In the genomic region with DNA sequence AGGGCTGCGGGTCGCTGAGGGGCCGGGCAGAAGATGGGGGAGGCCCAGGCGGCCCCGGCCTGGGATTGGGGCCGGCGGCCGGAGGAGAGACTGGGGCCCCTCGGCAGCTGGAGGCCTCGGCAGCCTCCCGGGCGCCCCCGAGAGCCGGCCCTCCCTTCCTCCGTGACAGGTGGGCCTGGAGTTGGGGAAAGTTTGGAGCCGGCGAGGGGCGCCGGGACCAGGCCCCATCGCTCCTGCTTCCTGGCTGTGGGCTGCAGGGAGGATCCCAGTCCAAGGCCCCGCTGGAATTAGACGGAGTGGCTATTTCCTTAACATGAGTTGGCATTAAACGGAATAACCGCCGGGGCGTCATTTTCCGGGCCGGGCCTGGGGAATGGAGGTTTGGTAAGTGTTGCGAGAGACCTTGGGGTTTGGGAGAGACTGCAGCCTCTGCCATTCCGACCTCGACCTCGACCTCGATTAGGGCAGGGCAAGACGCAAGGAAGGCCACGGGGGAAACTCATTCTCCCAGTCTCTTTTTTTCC, we compare ENCODE assay signal across 8 cellular contexts. TPM values are rescaled to one million over a fixed set of nuclear protein-coding genes. Genes with fewer than 3 reads are reported as not detected.
DNase-seq lines count a peak whose midpoint lies in the region; ATAC-seq and TF ChIP-seq lines count a peak whose summit lies in the region.
"Not testable (repeated sequence)": the region's sequence is repeated elsewhere in the genome, so short reads cannot be mapped to it uniquely, and the experiment has no call there.

No MANE protein-coding gene starts in this region.

- peak overlapping the region; percentile 86 to 93 for H3K4me3 Mint-ChIP-seq in CD14-positive monocyte
- peak overlapping the region; percentile 88 to 94 (median 90) for H3K4me3 Mint-ChIP-seq in naive thymus-derived CD4-positive, alpha-beta T cell

- H3K27me3 ChIP-seq in WERI-Rb-1 (ENCODE audit: insufficient read depth, low read depth, severe bottlenecking); naive thymus-derived CD4-positive, alpha-beta T cell (ENCODE audit: control insufficient read depth in 2 of 2, insufficient read depth in 2 of 2, low read length in 2 of 2): not testable (repeated sequence)

- POLR2A ChIA-PET in naive thymus-derived CD4-positive, alpha-beta T cell (lab: Charles Lee): not testable (repeated sequence)

- not testable (repeated sequence) for H3K4me1 ChIP-seq in naive thymus-derived CD4-positive, alpha-beta T cell (ENCODE audit: control insufficient read depth in 2 of 2, insufficient read depth in 2 of 2, low read length in 2 of 2)

- H3K4me3 ChIP-seq in WERI-Rb-1 (ENCODE audit: low read depth, low read length) (peak overlapping the region; percentile 77), astrocyte of the cerebellum (ENCODE audit: low read depth, low read length) (peak overlapping the region; percentile 65)
- peak overlapping the region; percentile 48 for H3K4me3 ChIP-seq in naive thymus-derived CD4-positive, alpha-beta T cell (ENCODE audit: low read length)

- intact Hi-C loops in CD14-positive monocyte (cut with micrococcal nuclease): loop anchor here in 1 of 2 donors (10.0 kb wide), 1 partner anchor 57 kb away; a partner anchor contains a TSS
- intact Hi-C loops in Right ventricle myocardium inferior (cut with DNase I): not testable (repeated sequence)
- intact Hi-C loops in naive thymus-derived CD4-positive, alpha-beta T cell (cut with micrococcal nuclease): loop anchor here (1.0 to 10.0 kb wide), 8 partner anchors 56 to 1415 kb away; a partner anchor contains a TSS

- peaks cover 26% of the 10 kb centered on the region for H3K4me1 Mint-ChIP-seq in CD14-positive monocyte
- peaks cover 23 to 53% (median 43%) of the 10 kb centered on the region in 7 donors for H3K4me1 Mint-ChIP-seq in naive thymus-derived CD4-positive, alpha-beta T cell

- not testable (repeated sequence) for TF ChIP-seq CTCF in CD14-positive monocyte (IDR thresholded peaks at IDR 0.05); WERI-Rb-1 (IDR thresholded peaks at IDR 0.05; ENCODE audit: low read depth, low read length); astrocyte of the cerebellum (IDR thresholded peaks at IDR 0.05; ENCODE audit: low read depth, low read length, missing control alignments)

- H3K27ac ChIP-seq in WERI-Rb-1: peak overlapping the region; percentile 99
- peak overlapping the region; percentile 95 for H3K27ac ChIP-seq in naive thymus-derived CD4-positive, alpha-beta T cell (ENCODE audit: low read depth, low read length)

- ATAC-seq in GM21717 (IDR thresholded peaks at IDR 0.05; ENCODE audit: unreplicated experiment) (peak; percentile 26), Right ventricle myocardium inferior (peak; percentile 1)
- not testable (repeated sequence) for ATAC-seq in naive thymus-derived CD4-positive, alpha-beta T cell

- in situ Hi-C loops in astrocyte of the cerebellum (cut with HindIII; ENCODE audit: low sequenced_read_pairs): not testable (repeated sequence)

- peaks cover 24 to 39% of the 10 kb centered on the region in 2 donors for H3K36me3 Mint-ChIP-seq in CD14-positive monocyte
- peaks cover 0 to 14% (median 0%) of the 10 kb centered on the region in 5 donors for H3K36me3 Mint-ChIP-seq in naive thymus-derived CD4-positive, alpha-beta T cell

- not testable (repeated sequence) for H3K36me3 ChIP-seq in WERI-Rb-1; naive thymus-derived CD4-positive, alpha-beta T cell (ENCODE audit: control insufficient read depth in 2 of 3, insufficient read depth in 3 of 3, low read length in 3 of 3)

- H3K27me3 Mint-ChIP-seq in CD14-positive monocyte (ENCODE audit: low read depth in 3 of 3); naive thymus-derived CD4-positive, alpha-beta T cell: not testable (repeated sequence)

- not testable (repeated sequence) for H3K9me3 Mint-ChIP-seq in CD14-positive monocyte; naive thymus-derived CD4-positive, alpha-beta T cell

- CTCF ChIA-PET in naive thymus-derived CD4-positive, alpha-beta T cell (lab: Charles Lee): interaction anchor here (0.6 kb wide), 1 partner anchor 8 kb away, joined by 3 read pairs; no protein-coding TSS in a partner anchor

- DNase-seq in CD14-positive monocyte (ENCODE audit: low spot score) (peak; percentile 58), MV-4-11 (lab: John Stamatoyannopoulos, UW) (peak; percentile 49), WERI-Rb-1 (peak; percentile 22), Right ventricle myocardium inferior (ENCODE audit: missing footprints) (peak; percentile 76)
- DNase-seq in astrocyte of the cerebellum (ENCODE audit: low read depth): not testable (repeated sequence)
- DNase-seq in naive thymus-derived CD4-positive, alpha-beta T cell: peak in 7 of 9 donors; percentile 19 to 54 (median 29)
- DNase-seq in stimulated activated CD8-positive, alpha-beta memory T cell treated with anti-CD3 and anti-CD28 coated beads, Interleukin-4, amount 100 ng/mL, for 48 hours: peak; percentile 67

- peak overlapping the region; percentile 88 to 96 (median 94) for H3K27ac Mint-ChIP-seq in CD14-positive monocyte
- peak overlapping the region; percentile 81 to 96 (median 95) for H3K27ac Mint-ChIP-seq in naive thymus-derived CD4-positive, alpha-beta T cell

- not testable (repeated sequence) for H3K9me3 ChIP-seq in WERI-Rb-1 (ENCODE audit: severe bottlenecking); naive thymus-derived CD4-positive, alpha-beta T cell (ENCODE audit: control insufficient read depth in 2 of 3, low read length in 3 of 3)

RNA-seq across cellular contexts. Expression of a gene that starts 55.5 kb away (rescaled TPM):
- polyA plus RNA-seq in CD14-positive monocyte: 10 to 100 TPM; 10.1 to 11.1 TPM
- total RNA-seq in Right ventricle myocardium inferior: 17.1 TPM
- 10 to 100 TPM; 18.2 to 35.1 (median 25.9) TPM for total RNA-seq in naive thymus-derived CD4-positive, alpha-beta T cell
- 10 to 100 TPM; 14.7 to 29.7 TPM for polyA plus RNA-seq in naive thymus-derived CD4-positive, alpha-beta T cell
